Comparison of ENCODE assay signal across 8 cellular contexts in genomic region chr1:233614743-233615521, GRCh38. TPM values are rescaled to one million over a fixed set of nuclear protein-coding genes. Genes with fewer than 3 reads are reported as not detected.
DNase-seq lines count a peak whose midpoint lies in the region; ATAC-seq and TF ChIP-seq lines count a peak whose summit lies in the region.

No MANE protein-coding gene starts in this region.

- peaks cover 4% of the 10 kb centered on the region for H3K4me1 ChIP-seq in smooth muscle cell (ENCODE audit: low read depth)

- peaks cover 8% of the 10 kb centered on the region for H3F3A ChIP-seq in smooth muscle cell (ENCODE audit: low read depth)

- peak overlapping the region; percentile 49 for H3K27ac ChIP-seq in smooth muscle cell (ENCODE audit: low read depth)

- no peak for DNase-seq in BJ (ENCODE audit: low read depth)
- peak; percentile 48 for DNase-seq in RKO (ENCODE audit: low spot score)
- no peak for DNase-seq in foreskin fibroblast
- DNase-seq in smooth muscle cell (lab: John Stamatoyannopoulos, UW; ENCODE audit: unreplicated experiment): no peak
- no peak for DNase-seq in CD1c-positive myeloid dendritic cell (ENCODE audit: extremely low spot score)
- DNase-seq in kidney glomerular epithelial cell (lab: John Stamatoyannopoulos, UW): no peak
- DNase-seq in NCI-H1105 treated with DMSO at 0.1 percent for 48 hours (lab: John Stamatoyannopoulos, UW): no peak

- peak; percentile 43 for ATAC-seq in GM21360 (IDR thresholded peaks at IDR 0.05; ENCODE audit: unreplicated experiment)

- CTCF ChIA-PET in BJ (lab: Yijun Ruan, JAX): no interaction called here

- no peaks in the 10 kb centered on the region for H3K9me3 ChIP-seq in smooth muscle cell (replicated peaks; ENCODE audit: low read depth)

- H2AFZ ChIP-seq in smooth muscle cell (ENCODE audit: low read depth): peak overlapping the region; percentile 52

- peak overlapping the region; percentile 92 for H3K4me2 ChIP-seq in smooth muscle cell

- H3K9ac ChIP-seq in smooth muscle cell (ENCODE audit: low read depth): peak overlapping the region; percentile 66

- H3K79me2 ChIP-seq in smooth muscle cell (ENCODE audit: low read depth): peaks cover 28% of the 10 kb centered on the region

- peak overlapping the region; percentile 87 for H3K4me3 ChIP-seq in BJ (ENCODE audit: low read depth, low read length)
- H3K4me3 ChIP-seq in foreskin fibroblast (ENCODE audit: low read depth in 1 of 2, low read length in 2 of 2): peak overlapping the region; percentile 65 to 72
- peak overlapping the region; percentile 91 for H3K4me3 ChIP-seq in smooth muscle cell

- peaks cover 27% of the 10 kb centered on the region for H4K20me1 ChIP-seq in smooth muscle cell (ENCODE audit: low read depth)

- H3K36me3 ChIP-seq in BJ (ENCODE audit: control insufficient read depth, insufficient read depth, low read length) (no peaks in the 10 kb centered on the region), smooth muscle cell (ENCODE audit: low read depth) (no peaks in the 10 kb centered on the region)

- POLR2A ChIA-PET in BJ (lab: Charles Lee): no interaction called here

- H3K27me3 ChIP-seq in BJ (ENCODE audit: control insufficient read depth, insufficient read depth, low read length) (no peaks in the 10 kb centered on the region), smooth muscle cell (ENCODE audit: low read depth) (no peaks in the 10 kb centered on the region)

- WGBS in smooth muscle cell (ENCODE audit: low lambda C conversion rate): 15% methylated on average over 36 of the region's 36 CpGs

- no peak for TF ChIP-seq CTCF in BJ (IDR thresholded peaks at IDR 0.05; ENCODE audit: insufficient read depth, low read depth, low read length)
- TF ChIP-seq CTCF in foreskin fibroblast (IDR thresholded peaks at IDR 0.05; ENCODE audit: low read depth, low read length): no peak
- TF ChIP-seq CTCF in smooth muscle cell (IDR thresholded peaks at IDR 0.05; ENCODE audit: borderline replicate concordance, insufficient read depth, poor library complexity, severe bottlenecking): no peak

RNA-seq across cellular contexts. Expression of gene KCNK1, which starts 1.0 kb away (rescaled TPM):
- polyA plus RNA-seq in BJ (2011; rRNA removed) (2.7 and 3.0 TPM in 2 replicates), smooth muscle cell (16.6 and 17.5 TPM in 2 replicates)
- polyA minus RNA-seq in BJ (2011; rRNA and poly(A)+ RNA removed): 2.1 and 3.2 TPM in 2 replicates
- 16.8 and 17.1 TPM in 2 replicates for total RNA-seq in smooth muscle cell
